In the genomic region with DNA sequence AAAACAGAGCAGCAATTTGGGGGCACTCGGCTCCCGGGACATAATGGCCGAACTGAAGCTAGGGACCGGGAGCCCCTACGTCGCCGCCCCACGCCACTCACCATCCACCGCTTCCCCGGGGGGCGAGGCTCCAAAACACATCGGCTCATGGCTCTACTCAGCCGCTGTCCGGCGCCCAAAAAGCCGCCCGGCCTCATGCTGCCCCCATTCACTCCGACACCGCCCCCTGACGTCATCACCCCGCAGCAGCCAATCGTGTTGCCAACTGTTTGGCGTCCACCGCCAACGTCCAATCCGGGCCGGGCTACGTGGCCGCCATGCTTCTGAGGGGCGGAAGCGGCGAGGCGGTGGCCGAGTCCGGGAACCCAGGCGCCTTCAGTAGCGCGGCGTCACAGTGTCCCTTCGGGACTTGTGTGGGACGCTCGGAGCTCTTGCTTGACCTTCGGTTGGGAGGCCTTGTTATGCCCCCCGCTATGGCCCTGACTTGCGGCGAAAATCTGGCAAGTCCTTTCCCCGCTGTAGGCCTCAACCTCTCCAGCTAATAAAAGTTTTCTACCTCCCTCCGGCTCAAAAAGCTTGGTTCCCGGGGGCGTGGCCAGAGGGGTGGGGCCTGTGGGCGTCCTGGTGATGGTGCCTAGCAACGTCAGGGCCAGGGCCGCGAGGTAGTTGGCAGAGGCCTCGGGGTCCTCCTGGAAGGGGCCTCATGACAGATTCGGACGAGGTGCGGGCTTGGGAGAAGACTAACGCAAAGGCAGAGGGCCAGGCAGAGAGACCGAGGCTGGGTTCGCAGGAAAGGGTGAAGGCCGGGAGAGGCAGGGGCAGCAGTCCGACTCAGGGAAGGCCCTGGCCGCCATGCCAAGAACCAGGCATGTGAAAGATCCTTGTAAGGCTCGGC, we compare ENCODE assay signal across 8 cellular contexts. TPM values are rescaled to one million over a fixed set of nuclear protein-coding genes. Genes with fewer than 3 reads are reported as not detected.
DNase-seq lines count a peak whose midpoint lies in the region; ATAC-seq and TF ChIP-seq lines count a peak whose summit lies in the region.

A gene with protein sequence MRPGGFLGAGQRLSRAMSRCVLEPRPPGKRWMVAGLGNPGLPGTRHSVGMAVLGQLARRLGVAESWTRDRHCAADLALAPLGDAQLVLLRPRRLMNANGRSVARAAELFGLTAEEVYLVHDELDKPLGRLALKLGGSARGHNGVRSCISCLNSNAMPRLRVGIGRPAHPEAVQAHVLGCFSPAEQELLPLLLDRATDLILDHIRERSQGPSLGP (minus strand): TSS at position 221 of the 895 bp plus-strand sequence. CDS start 24 bp downstream, at position 197.
A gene with protein sequence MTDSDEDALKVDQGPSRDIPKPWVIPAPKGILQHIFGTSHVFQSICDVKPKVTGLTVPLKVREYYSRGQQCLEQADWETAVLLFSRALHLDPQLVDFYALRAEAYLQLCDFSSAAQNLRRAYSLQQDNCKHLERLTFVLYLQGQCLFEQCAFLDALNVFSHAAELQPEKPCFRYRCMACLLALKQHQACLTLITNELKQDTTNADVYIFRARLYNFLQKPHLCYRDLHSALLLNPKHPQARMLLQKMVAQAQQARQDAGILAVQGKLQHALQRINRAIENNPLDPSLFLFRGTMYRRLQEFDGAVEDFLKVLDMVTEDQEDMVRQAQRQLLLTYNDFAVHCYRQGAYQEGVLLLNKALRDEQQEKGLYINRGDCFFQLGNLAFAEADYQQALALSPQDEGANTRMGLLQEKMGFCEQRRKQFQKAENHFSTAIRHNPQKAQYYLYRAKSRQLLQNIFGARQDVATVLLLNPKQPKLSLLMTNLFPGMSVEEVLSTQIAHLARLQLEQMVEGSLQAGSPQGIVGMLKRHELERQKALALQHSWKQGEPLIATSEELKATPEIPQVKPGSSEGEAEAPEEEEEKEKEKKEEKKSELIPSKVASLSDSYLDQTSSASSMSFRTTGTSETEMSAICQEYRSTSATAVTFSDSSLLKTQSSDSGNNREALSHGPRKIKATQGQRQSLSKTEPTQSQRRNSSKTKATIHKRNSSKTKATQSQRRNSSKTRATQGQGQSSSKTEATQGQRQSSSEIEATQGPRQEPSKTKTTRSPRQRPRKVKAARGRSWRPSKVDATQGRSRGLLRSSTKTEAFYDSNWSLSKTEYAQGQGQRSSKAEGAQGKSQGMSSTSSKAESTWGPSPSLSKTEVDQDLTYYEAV (plus strand): TSS at position 637 of the 895 bp plus-strand sequence. CDS start 67 bp downstream, at position 704.

- H3K27ac Mint-ChIP-seq in activated T-helper 17 cell treated with anti-CD3 and anti-CD28 coated beads, Interleukin-2, amount 50 U/mL, for 72 hours: peak within 1 kb of the TSS; percentile 95
- H3K27ac Mint-ChIP-seq in naive thymus-derived CD4-positive, alpha-beta T cell: peak within 1 kb of the TSS; percentile 86 to 99 (median 97)
- H3K27ac Mint-ChIP-seq in stimulated activated memory B cell treated with anti-CD40 and anti-IgM and Interleukin-4, amounts not matched to agents 10 μg/mL and 1 μg/mL and 100 μg/mL, for 72 hours: peak within 1 kb of the TSS; percentile 82

- ATAC-seq in activated T-helper 17 cell treated with anti-CD3 and anti-CD28 coated beads, Interleukin-2, amount 50 U/mL, for 72 hours (replicated peaks): peak; percentile 98
- ATAC-seq in naive thymus-derived CD4-positive, alpha-beta T cell: peak; percentile 96
- ATAC-seq in stimulated activated memory B cell treated with anti-CD40 and anti-IgM and Interleukin-4, amounts not matched to agents 10 μg/mL and 1 μg/mL and 100 μg/mL, for 72 hours: peak; percentile 98

- H3K4me1 Mint-ChIP-seq in activated T-helper 17 cell treated with anti-CD3 and anti-CD28 coated beads, Interleukin-2, amount 50 U/mL, for 72 hours: peaks cover 17% of the 10 kb centered on the region
- H3K4me1 Mint-ChIP-seq in naive thymus-derived CD4-positive, alpha-beta T cell: peaks cover 28 to 47% (median 30%) of the 10 kb centered on the region in 7 donors
- H3K4me1 Mint-ChIP-seq in stimulated activated memory B cell treated with anti-CD40 and anti-IgM and Interleukin-4, amounts not matched to agents 10 μg/mL and 1 μg/mL and 100 μg/mL, for 72 hours: peaks cover 31% of the 10 kb centered on the region

- peak within 1 kb of the TSS; percentile 94 for H3K4me2 ChIP-seq in fibroblast of lung (ENCODE audit: extremely low read depth, insufficient read depth, low read length)

- intact Hi-C loops in naive thymus-derived CD4-positive, alpha-beta T cell (cut with micrococcal nuclease): loop anchor here (1.0 to 5.0 kb wide), 12 partner anchors 16 to 413 kb away; partner anchors contain the start of genes LRSAM1 (in 2 of the 2), RPL12 (in 2 of the 2), STXBP1 (in 2 of the 2) and TOR2A (in 2 of the 2)

- H3K36me3 ChIP-seq in fibroblast of lung (ENCODE audit: control insufficient read depth, insufficient read depth, low read length): peaks cover 1% of the 10 kb centered on the region
- H3K36me3 ChIP-seq in naive thymus-derived CD4-positive, alpha-beta T cell (ENCODE audit: control insufficient read depth in 2 of 3, insufficient read depth in 3 of 3, low read length in 3 of 3): peaks cover 0 to 5% (median 0%) of the 10 kb centered on the region in 3 experiments

- POLR2A ChIA-PET in naive thymus-derived CD4-positive, alpha-beta T cell (lab: Charles Lee): interaction anchor here (0.8 to 1.9 kb wide), 11 partner anchors 11 to 208 kb away, joined by 3 to 10 read pairs (median 4); partner anchors contain the start of genes CDK9, ST6GALNAC4 and TOR2A

- no peaks in the 10 kb centered on the region for H3K27me3 ChIP-seq in fibroblast of lung (ENCODE audit: control insufficient read depth, insufficient read depth, low read length)
- H3K27me3 ChIP-seq in naive thymus-derived CD4-positive, alpha-beta T cell (ENCODE audit: control insufficient read depth in 2 of 2, insufficient read depth in 2 of 2, low read length in 2 of 2): no peaks in the 10 kb centered on the region

- H2AFZ ChIP-seq in fibroblast of lung (ENCODE audit: low read length): peak within 1 kb of the TSS; percentile 96

- peak within 1 kb of the TSS; percentile 71 to 88 (median 82) for H3K4me3 ChIP-seq in fibroblast of lung (replicated peaks in 1 of 4; ENCODE audit: control extremely low read depth in 1 of 4, insufficient read depth in 1 of 4, low read depth in 3 of 4, low read length in 4 of 4)
- H3K4me3 ChIP-seq in naive thymus-derived CD4-positive, alpha-beta T cell (ENCODE audit: low read length): peak within 1 kb of the TSS; percentile 85

- no peaks in the 10 kb centered on the region for H3K9me3 ChIP-seq in fibroblast of lung (ENCODE audit: control insufficient read depth, insufficient read depth, low read depth, low read length)
- H3K9me3 ChIP-seq in naive thymus-derived CD4-positive, alpha-beta T cell (ENCODE audit: control insufficient read depth in 2 of 3, low read length in 3 of 3): no peaks in the 10 kb centered on the region

- no peaks in the 10 kb centered on the region for H3K27me3 Mint-ChIP-seq in activated T-helper 17 cell treated with anti-CD3 and anti-CD28 coated beads, Interleukin-2, amount 50 U/mL, for 72 hours
- no peaks in the 10 kb centered on the region for H3K27me3 Mint-ChIP-seq in naive thymus-derived CD4-positive, alpha-beta T cell
- H3K27me3 Mint-ChIP-seq in stimulated activated memory B cell treated with anti-CD40 and anti-IgM and Interleukin-4, amounts not matched to agents 10 μg/mL and 1 μg/mL and 100 μg/mL, for 72 hours: no peaks in the 10 kb centered on the region

- peak within 1 kb of the TSS; percentile 76 for H3K9ac ChIP-seq in fibroblast of lung (ENCODE audit: insufficient read depth, low read length)

- peaks cover 6% of the 10 kb centered on the region for H3K36me3 Mint-ChIP-seq in activated T-helper 17 cell treated with anti-CD3 and anti-CD28 coated beads, Interleukin-2, amount 50 U/mL, for 72 hours (ENCODE audit: low read depth)
- no peaks in the 10 kb centered on the region for H3K36me3 Mint-ChIP-seq in naive thymus-derived CD4-positive, alpha-beta T cell
- peaks cover 5% of the 10 kb centered on the region for H3K36me3 Mint-ChIP-seq in stimulated activated memory B cell treated with anti-CD40 and anti-IgM and Interleukin-4, amounts not matched to agents 10 μg/mL and 1 μg/mL and 100 μg/mL, for 72 hours

- H3K4me1 ChIP-seq in fibroblast of lung (ENCODE audit: control insufficient read depth, extremely low read depth, insufficient read depth, low read length): peaks cover 7% of the 10 kb centered on the region
- peaks cover 31 to 32% of the 10 kb centered on the region in 2 donors for H3K4me1 ChIP-seq in naive thymus-derived CD4-positive, alpha-beta T cell (ENCODE audit: control insufficient read depth in 2 of 2, insufficient read depth in 2 of 2, low read length in 2 of 2)

- no peak for TF ChIP-seq CTCF in fibroblast of lung (conservative IDR thresholded peaks at IDR 0.05 in 1 of 2, IDR thresholded peaks at IDR 0.05 in 1 of 2; ENCODE audit: low read depth in 1 of 2, low read length in 2 of 2)

- peak within 1 kb of the TSS; percentile 96 for H3K4me3 Mint-ChIP-seq in activated T-helper 17 cell treated with anti-CD3 and anti-CD28 coated beads, Interleukin-2, amount 50 U/mL, for 72 hours
- H3K4me3 Mint-ChIP-seq in naive thymus-derived CD4-positive, alpha-beta T cell: peak within 1 kb of the TSS; percentile 93 to 100 (median 98)
- peak within 1 kb of the TSS; percentile 91 for H3K4me3 Mint-ChIP-seq in stimulated activated memory B cell treated with anti-CD40 and anti-IgM and Interleukin-4, amounts not matched to agents 10 μg/mL and 1 μg/mL and 100 μg/mL, for 72 hours

- H3K79me2 ChIP-seq in fibroblast of lung (ENCODE audit: control insufficient read depth, insufficient read depth, low read length): no peaks in the 10 kb centered on the region

- H4K20me1 ChIP-seq in fibroblast of lung (ENCODE audit: control insufficient read depth, extremely low read depth, insufficient read depth, low read length): no peaks in the 10 kb centered on the region

- no peaks in the 10 kb centered on the region for H3K9me3 Mint-ChIP-seq in activated T-helper 17 cell treated with anti-CD3 and anti-CD28 coated beads, Interleukin-2, amount 50 U/mL, for 72 hours
- no peaks in the 10 kb centered on the region for H3K9me3 Mint-ChIP-seq in naive thymus-derived CD4-positive, alpha-beta T cell
- no peaks in the 10 kb centered on the region for H3K9me3 Mint-ChIP-seq in stimulated activated memory B cell treated with anti-CD40 and anti-IgM and Interleukin-4, amounts not matched to agents 10 μg/mL and 1 μg/mL and 100 μg/mL, for 72 hours

- peak within 1 kb of the TSS; percentile 82 for H3K27ac ChIP-seq in fibroblast of lung (ENCODE audit: insufficient read depth, low read length)
- H3K27ac ChIP-seq in naive thymus-derived CD4-positive, alpha-beta T cell (ENCODE audit: low read depth, low read length): peak within 1 kb of the TSS; percentile 89

- CTCF ChIA-PET in naive thymus-derived CD4-positive, alpha-beta T cell (lab: Charles Lee): interaction anchor here (2.2 kb wide), 1 partner anchor 19 kb away, joined by 11 read pairs; the partner anchor contains the start of gene TOR2A

- DNase-seq in Daoy (ENCODE audit: low read depth) (peak; percentile 100), GOT3 (lab: John Stamatoyannopoulos, UW) (peak; percentile 65), LHCN-M2 (ENCODE audit: low read depth) (peak; percentile 94), RPMI7951 (ENCODE audit: low read depth) (peak; percentile 92), fibroblast of lung (ENCODE audit: low read depth in 2 of 2) (peak; percentile 92 to 94)
- DNase-seq in naive thymus-derived CD4-positive, alpha-beta T cell: peak; percentile 91 to 98 (median 96)

RNA-seq across cellular contexts. Expression of the first gene that starts in this region (rescaled TPM):
- total RNA-seq in Daoy (2014; rRNA removed; shearing (Covaris generic)): 17.4 and 31.4 TPM in 2 replicates
- total RNA-seq in LHCN-M2 (2014; rRNA removed) (23.9 and 28.8 TPM in 2 replicates), fibroblast of lung (13.1 and 26.1 TPM in 2 replicates)
- polyA plus RNA-seq in LHCN-M2 (2012): 27.5 TPM
- 15.6 and 27.0 TPM in 2 replicates for total RNA-seq in RPMI7951 (2014; rRNA removed; shearing (Covaris generic))
- 10 to 100 TPM in 1 of 2 donors, 1 to 10 TPM in 1; 6.5 to 13.5 TPM for total RNA-seq in activated T-helper 17 cell treated with anti-CD3 and anti-CD28 coated beads, Interleukin-2, amount 50 U/mL, for 72 hours
- polyA plus RNA-seq in fibroblast of lung: 4.9 and 9.0 TPM in 2 replicates
- polyA plus RNA-seq in fibroblast of lung (2012): 13.7 and 27.8 TPM in 2 replicates
- 3.0 and 5.0 TPM in 2 replicates for polyA minus RNA-seq in fibroblast of lung (ENCODE audit: low replicate concordance)
- total RNA-seq in naive thymus-derived CD4-positive, alpha-beta T cell: 1 to 10 TPM; 7.8 to 9.5 (median 8.6) TPM
- 10 to 100 TPM; 17.0 to 28.7 TPM for polyA plus RNA-seq in naive thymus-derived CD4-positive, alpha-beta T cell

RNA-seq across cellular contexts. Expression of the second gene that starts in this region (rescaled TPM):
- 0.06 TPM in 1 of 2 replicates, not detected in the other for total RNA-seq in Daoy (2014; rRNA removed; shearing (Covaris generic))
- not detected in 2 replicates for total RNA-seq in LHCN-M2 (2014; rRNA removed)
- 0.01 TPM for polyA plus RNA-seq in LHCN-M2 (2012)
- total RNA-seq in RPMI7951 (2014; rRNA removed; shearing (Covaris generic)): not detected in 2 replicates
- 1 to 10 TPM; 1.8 to 2.0 TPM for total RNA-seq in activated T-helper 17 cell treated with anti-CD3 and anti-CD28 coated beads, Interleukin-2, amount 50 U/mL, for 72 hours
- total RNA-seq in fibroblast of lung: under 0.01 TPM in 2 replicates
- polyA plus RNA-seq in fibroblast of lung: 0.02 TPM in 1 of 2 replicates, not detected in the other
- not detected in 2 replicates for polyA plus RNA-seq in fibroblast of lung (2012)
- not detected in 2 replicates for polyA minus RNA-seq in fibroblast of lung (ENCODE audit: low replicate concordance)
- total RNA-seq in naive thymus-derived CD4-positive, alpha-beta T cell: 1 to 10 TPM in 4 of 5 experiments, under 1 TPM in 1; 0.29 to 9.9 (median 4.6) TPM
- polyA plus RNA-seq in naive thymus-derived CD4-positive, alpha-beta T cell: 1 to 10 TPM in 1 of 2 donors, under 1 TPM in 1; 0.73 to 1.7 TPM

Comparison
In these comparisons a context has a peak if more than half of its experiments do, and no peak if none do; other contexts are left out.
1. Peak in every context shown above with its lines: DNase-seq, ATAC-seq, H3K4me3 ChIP-seq and H3K27ac ChIP-seq.